In genomic region chr5:59095480-59095879, GRCh38 we compare ENCODE assay signal across 13 cellular contexts.
A peak's percentile ranks its signal among the peaks of the same experiment; 100 is the strongest.
DNase-seq lines count a peak whose midpoint lies in the region; ATAC-seq, FAIRE-seq and TF ChIP-seq lines count a peak whose summit lies in the region.
"Had no signal": no experiment of that assay in that cellular context is flagged by ENCODE, and none has a peak within 500 bp of the region (broad histone marks: within the 10 kb centered on the region; RNA-seq: fewer than 3 reads in every experiment).

No MANE protein-coding gene starts in this region.

- TF ChIP-seq RAD21 in A549 (conservative IDR thresholded peaks at IDR 0.05 in 1 of 2, IDR thresholded peaks at IDR 0.05 in 1 of 2) = no peak

- H3K9me3 ChIP-seq in A549 = no peaks in the 10 kb centered on the region

- H3K4me1 Mint-ChIP-seq in activated T-helper 17 cell treated with anti-CD3 and anti-CD28 coated beads, Interleukin-2, amount 50 U/mL, for 72 hours = peaks cover 44% of the 10 kb centered on the region
- peaks cover 9% of the 10 kb centered on the region for H3K4me1 Mint-ChIP-seq in WTC11

- 3% methylated on average over 1 of the region's 1 CpG for WGBS in A549 (ENCODE audit: missing lambda C conversion rate)

- H3K4me3 Mint-ChIP-seq in activated T-helper 17 cell treated with anti-CD3 and anti-CD28 coated beads, Interleukin-2, amount 50 U/mL, for 72 hours = peak overlapping the region; percentile 66
- H3K4me3 Mint-ChIP-seq in WTC11 = no peak overlapping the region

- H3K4me2 ChIP-seq in A549 = peak overlapping the region; percentile 94

- CTCF ChIA-PET in A549 (lab: Yijun Ruan, JAX) = interaction anchor here (0.9 to 2.2 kb wide), 8 partner anchors 8 to 209 kb away, joined by 3 to 7 read pairs (median 6); no protein-coding TSS in a partner anchor
- CTCF ChIA-PET in WTC11 (lab: Charles Lee) = no interaction called here

- POLR2A ChIA-PET in A549 (lab: Yijun Ruan, JAX) = interaction anchor here (1.2 to 3.7 kb wide), 3 partner anchors 32 to 61 kb away, joined by 4 to 12 read pairs (median 4); no protein-coding TSS in a partner anchor
- POLR2A ChIA-PET in WTC11 (lab: Charles Lee) = no interaction called here

- TF ChIP-seq POLR2A in A549 (IDR thresholded peaks at IDR 0.05; ENCODE audit: low read length) = no peak

- peak overlapping the region; percentile 90 to 98 for H3K27ac ChIP-seq in A549
- H3K27ac ChIP-seq: foreskin keratinocyte had no signal

- H3K4me3 ChIP-seq in A549 = no peak overlapping the region
- no peak overlapping the region for H3K4me3 ChIP-seq in fibroblast of the aortic adventitia (ENCODE audit: low read depth, low read length)

- peaks cover 92% of the 10 kb centered on the region for H3K4me1 ChIP-seq in A549

- TF ChIP-seq CTCF in A549 (IDR thresholded peaks at IDR 0.05) (no peak), fibroblast of the aortic adventitia (IDR thresholded peaks at IDR 0.05; ENCODE audit: insufficient read depth, low read length) (no peak), WTC11 (IDR thresholded peaks at IDR 0.05) (no peak)

- DNase-seq in A549 (ENCODE audit: low read depth in 1 of 2, low spot score in 1 of 2) = no peak
- DNase-seq in fibroblast of the aortic adventitia (ENCODE audit: low read depth) = peak; percentile 44
- peak; percentile 42 for DNase-seq in non-pigmented ciliary epithelial cell (ENCODE audit: low read depth)
- DNase-seq in SKM-1 (lab: John Stamatoyannopoulos, UW; ENCODE audit: unreplicated experiment) = no peak
- DNase-seq in DMS79 (lab: John Stamatoyannopoulos, UW) = no peak
- no peak for DNase-seq in WTC11 (ENCODE audit: low spot score)
- DNase-seq: ACHN; activated CD4-positive, alpha-beta T cell treated with anti-CD3 and anti-CD28 coated beads, Interleukin-2, amount 50 U/mL, for 48 hours; cortex of kidney; foreskin keratinocyte; NCI-H1417 treated with DMSO at 0.1 percent for 48 hours had no signal

- H3K9me3 Mint-ChIP-seq in activated T-helper 17 cell treated with anti-CD3 and anti-CD28 coated beads, Interleukin-2, amount 50 U/mL, for 72 hours = peaks cover 4% of the 10 kb centered on the region
- H3K9me3 Mint-ChIP-seq in WTC11 = no peaks in the 10 kb centered on the region

- H3K27ac Mint-ChIP-seq in activated T-helper 17 cell treated with anti-CD3 and anti-CD28 coated beads, Interleukin-2, amount 50 U/mL, for 72 hours = peak overlapping the region; percentile 39
- no peak overlapping the region for H3K27ac Mint-ChIP-seq in WTC11

- FAIRE-seq in A549 (lab: Jason Lieb, UNC) = no peak

- ATAC-seq in A549 = no peak
- no peak for ATAC-seq in activated T-helper 17 cell treated with anti-CD3 and anti-CD28 coated beads, Interleukin-2, amount 50 U/mL, for 72 hours (replicated peaks)
- no peak for ATAC-seq in GM18858 (IDR thresholded peaks at IDR 0.05; ENCODE audit: unreplicated experiment)
- no peak for ATAC-seq in WTC11
- ATAC-seq: foreskin keratinocyte had no signal

- no peaks in the 10 kb centered on the region for H3K27me3 Mint-ChIP-seq in activated T-helper 17 cell treated with anti-CD3 and anti-CD28 coated beads, Interleukin-2, amount 50 U/mL, for 72 hours
- no peaks in the 10 kb centered on the region; the same call in 1 of the 2 replicates for H3K27me3 Mint-ChIP-seq in WTC11 (ENCODE audit: low read depth)

- H3K36me3 Mint-ChIP-seq in activated T-helper 17 cell treated with anti-CD3 and anti-CD28 coated beads, Interleukin-2, amount 50 U/mL, for 72 hours (ENCODE audit: low read depth) = no peaks in the 10 kb centered on the region
- H3K36me3 Mint-ChIP-seq in WTC11 = no peaks in the 10 kb centered on the region

- no peak for TF ChIP-seq EP300 in A549 (IDR thresholded peaks at IDR 0.05)

TF ChIP-seq in A549, 52 proteins besides CTCF, POLR2A, EP300 and RAD21:
- peak in 1 of 2 experiments; percentile 37; a peak in 2 of 4 replicates for TF ChIP-seq CEBPB (IDR thresholded peaks at IDR 0.05)
- no peak for TF ChIP-seq ATOH8 (CRISPR knock-in tag; IDR thresholded peaks at IDR 0.05; ENCODE audit: low read depth)
TF ChIP-seq in A549: peak in this region for 1.

TF ChIP-seq in WTC11, 78 proteins besides CTCF, POLR2A, EP300 and RAD21 (continues in another document):
- TF ChIP-seq MAX (CRISPR knock-in tag; IDR thresholded peaks at IDR 0.05) = no peak
- TF ChIP-seq PREB (CRISPR knock-in tag; IDR thresholded peaks at IDR 0.05; ENCODE audit: borderline replicate concordance) = no peak
- TF ChIP-seq FOXK1 (CRISPR knock-in tag; IDR thresholded peaks at IDR 0.05) = no peak
- no peak for TF ChIP-seq GTF2I (CRISPR knock-in tag; conservative IDR thresholded peaks at IDR 0.05)
- no peak for TF ChIP-seq ZNF512 (CRISPR knock-in tag; IDR thresholded peaks at IDR 0.05; ENCODE audit: borderline replicate concordance)
- TF ChIP-seq ZNF232 (CRISPR knock-in tag; IDR thresholded peaks at IDR 0.05) = no peak
- no peak for TF ChIP-seq RELA (CRISPR knock-in tag; IDR thresholded peaks at IDR 0.05; ENCODE audit: borderline replicate concordance)
- no peak for TF ChIP-seq ZNF425 (CRISPR knock-in tag; conservative IDR thresholded peaks at IDR 0.05)
- TF ChIP-seq ZNF416 (CRISPR knock-in tag; IDR thresholded peaks at IDR 0.05) = no peak
- no peak for TF ChIP-seq GRHL2 (CRISPR knock-in tag; IDR thresholded peaks at IDR 0.05; ENCODE audit: insufficient replicate concordance, severe bottlenecking)
- TF ChIP-seq ZNF281 (CRISPR knock-in tag; IDR thresholded peaks at IDR 0.05) = no peak
- TF ChIP-seq ZNF263 (CRISPR knock-in tag; IDR thresholded peaks at IDR 0.05; ENCODE audit: low read depth) = no peak
- TF ChIP-seq ELF4 (CRISPR knock-in tag; IDR thresholded peaks at IDR 0.05; ENCODE audit: low read depth) = no peak
- no peak for TF ChIP-seq SP1 (CRISPR knock-in tag; conservative IDR thresholded peaks at IDR 0.05)

Comparison
In these comparisons a context has a peak if more than half of its experiments do, and no peak if none do; other contexts are left out.
1. DNase-seq: peak in fibroblast of the aortic adventitia (single experiment) and non-pigmented ciliary epithelial cell (single experiment); none in A549 (0 of 2), SKM-1 (single experiment), DMS79 (single experiment) and WTC11 (single experiment).